In the genomic region with DNA sequence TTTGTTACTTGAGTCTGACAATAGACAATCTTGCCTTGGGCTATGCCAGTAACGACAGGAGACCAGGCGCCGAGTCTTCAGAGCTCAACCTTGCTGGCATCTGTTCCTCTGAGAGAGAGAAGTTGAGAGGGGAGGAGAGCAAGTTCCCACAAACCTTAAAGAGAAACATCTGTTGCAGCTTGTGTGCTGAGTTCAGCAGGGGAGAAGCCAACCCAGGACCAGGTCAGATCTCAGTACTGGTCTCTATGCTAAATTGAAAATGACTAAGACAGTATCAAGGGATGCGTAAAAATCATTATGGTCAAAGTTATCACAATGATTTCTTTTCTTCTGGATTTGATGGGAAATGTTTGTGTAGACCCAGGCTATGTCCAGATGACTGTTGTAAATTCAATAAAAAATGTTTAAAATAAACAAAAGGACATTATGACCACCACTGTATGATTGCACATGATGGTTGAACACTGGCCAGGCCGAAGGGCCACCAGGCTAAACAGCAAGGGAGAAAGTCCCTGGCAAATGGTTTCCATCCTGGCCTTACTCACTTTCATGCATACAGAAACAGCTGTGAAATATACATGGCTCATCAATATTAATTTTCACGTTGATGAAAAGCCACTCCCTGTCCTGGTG, we compare ENCODE assay signal across 32 cellular contexts.
A peak's percentile ranks its signal among the peaks of the same experiment; 100 is the strongest.
DNase-seq lines count a peak whose midpoint lies in the region; ATAC-seq, FAIRE-seq and TF ChIP-seq lines count a peak whose summit lies in the region.
"Had no signal": no experiment of that assay in that cellular context is flagged by ENCODE, and none has a peak within 500 bp of the region (broad histone marks: within the 10 kb centered on the region; RNA-seq: fewer than 3 reads in every experiment).

No MANE protein-coding gene starts in this region.

- FAIRE-seq in GM12892 (lab: Jason Lieb, UNC) = no peak
- no peak for FAIRE-seq in GM12891 (lab: Jason Lieb, UNC)
- FAIRE-seq: GM12878, HepG2 had no signal

- CTCF ChIA-PET in SK-N-SH (lab: Yijun Ruan, JAX) = interaction anchor here (1.9 to 2.4 kb wide), 2 partner anchors 24 to 340 kb away, joined by 5 to 7 read pairs; no protein-coding TSS in a partner anchor

- peak overlapping the region; percentile 32; the same call in 1 of the 2 replicates for H2AFZ ChIP-seq in SK-N-SH (ENCODE audit: low read depth)
- H2AFZ ChIP-seq: parathyroid adenoma had no signal

- TF ChIP-seq POLR2A in GM12892 (IDR thresholded peaks at IDR 0.05; ENCODE audit: low read depth, low read length) (no peak), GM12891 (IDR thresholded peaks at IDR 0.05; ENCODE audit: low read depth, low read length) (no peak)

- no peak overlapping the region for H3K9ac ChIP-seq in SK-N-SH
- H3K9ac ChIP-seq: parathyroid adenoma had no signal

- peak overlapping the region in 1 of 2 experiments; percentile 44; a peak in 2 of 4 replicates for H3K27ac ChIP-seq in SK-N-SH (ENCODE audit: low read depth in 2 of 2, low read length in 1 of 2)
- H3K27ac ChIP-seq: ascending aorta, esophagus squamous epithelium, parathyroid adenoma, right lobe of liver, SK-N-MC, vagina had no signal

- no peaks in the 10 kb centered on the region for H3K36me3 ChIP-seq in SK-N-SH (replicated peaks in 1 of 2; ENCODE audit: control insufficient read depth in 1 of 2, insufficient read depth in 2 of 2, low read length in 1 of 2)
- H3K36me3 ChIP-seq: ascending aorta, esophagus squamous epithelium, HAP-1, Peyer's patch, right lobe of liver, vagina had no signal

- no peak for TF ChIP-seq RAD21 in SK-N-SH (IDR thresholded peaks at IDR 0.05; ENCODE audit: low read length)

- POLR2A ChIA-PET in SK-N-SH (lab: Yijun Ruan, JAX) = no interaction called here

- H3K4me3 ChIP-seq in HFF-Myc (replicated peaks; ENCODE audit: low read depth, low read length) (no peak overlapping the region), SK-N-SH (ENCODE audit: low read depth in 2 of 2, low read length in 1 of 2) (no peak overlapping the region), fibroblast of villous mesenchyme (ENCODE audit: low read depth, low read length) (no peak overlapping the region)
- H3K4me3 ChIP-seq: ascending aorta, esophagus squamous epithelium, GM12878, HAP-1, Peyer's patch, right lobe of liver, SK-N-MC, vagina had no signal

- peak in 1 of 2 experiments; percentile 59; a peak in 1 of 4 replicates for TF ChIP-seq EP300 in SK-N-SH (IDR thresholded peaks at IDR 0.05; ENCODE audit: borderline replicate concordance in 1 of 2, low read depth in 1 of 2, low read length in 1 of 2)

- H3K79me2 ChIP-seq in SK-N-SH (ENCODE audit: insufficient read depth) = no peaks in the 10 kb centered on the region
- H3K79me2 ChIP-seq: parathyroid adenoma had no signal

- peaks cover 0 to 5% of the 10 kb centered on the region in 2 experiments; a peak in 1 of 4 replicates for H3K4me1 ChIP-seq in SK-N-SH (ENCODE audit: control insufficient read depth in 1 of 2, insufficient read depth in 2 of 2, low read depth in 1 of 2, low read length in 1 of 2)
- H3K4me1 ChIP-seq: ascending aorta, esophagus squamous epithelium, HAP-1, parathyroid adenoma, Peyer's patch, right lobe of liver, vagina had no signal

- no peak overlapping the region for H3K27ac Mint-ChIP-seq in stimulated activated effector memory CD8-positive, alpha-beta T cell treated with anti-CD3 and anti-CD28 coated beads, Interleukin-12 subunit alpha, Interleukin-12 subunit beta, amount 100 ng/mL, for 72 hours
- H3K27ac Mint-ChIP-seq: activated CD8-positive, alpha-beta T cell treated with anti-CD3 and anti-CD28 coated beads for 36 hours; activated naive CD4-positive, alpha-beta T cell treated with anti-CD3 and anti-CD28 coated beads for 36 hours; naive thymus-derived CD8-positive, alpha-beta T cell had no signal

- no peak overlapping the region for H3K4me2 ChIP-seq in SK-N-SH

- no peaks in the 10 kb centered on the region for H3K9me2 ChIP-seq in SK-N-SH

- ATAC-seq in stimulated activated effector memory CD8-positive, alpha-beta T cell treated with anti-CD3 and anti-CD28 coated beads, Interleukin-12 subunit alpha, Interleukin-12 subunit beta, amount 100 ng/mL, for 72 hours = no peak
- ATAC-seq: activated CD8-positive, alpha-beta T cell treated with anti-CD3 and anti-CD28 coated beads for 36 hours; GM12878; HepG2; left colon; naive thymus-derived CD8-positive, alpha-beta T cell; right lobe of liver had no signal

- no peaks in the 10 kb centered on the region for H3K27me3 ChIP-seq in SK-N-SH (ENCODE audit: insufficient read depth)
- H3K27me3 ChIP-seq: ascending aorta, esophagus squamous epithelium, Peyer's patch, right lobe of liver, vagina had no signal

- 33% methylated on average over 6 of the region's 6 CpGs for WGBS in SK-N-SH (ENCODE audit: low lambda C conversion rate)

- no peaks in the 10 kb centered on the region for H3K9me3 ChIP-seq in SK-N-SH
- H3K9me3 ChIP-seq: ascending aorta, esophagus squamous epithelium, HAP-1, Peyer's patch, right lobe of liver, vagina had no signal

- no peaks in the 10 kb centered on the region for H3K9me3 Mint-ChIP-seq in stimulated activated effector memory CD8-positive, alpha-beta T cell treated with anti-CD3 and anti-CD28 coated beads, Interleukin-12 subunit alpha, Interleukin-12 subunit beta, amount 100 ng/mL, for 72 hours
- H3K9me3 Mint-ChIP-seq: activated CD8-positive, alpha-beta T cell treated with anti-CD3 and anti-CD28 coated beads for 36 hours; activated naive CD4-positive, alpha-beta T cell treated with anti-CD3 and anti-CD28 coated beads for 36 hours; naive thymus-derived CD8-positive, alpha-beta T cell had no signal

- H4K20me1 ChIP-seq in SK-N-SH (ENCODE audit: insufficient read depth) = no peaks in the 10 kb centered on the region

- peaks cover 9% of the 10 kb centered on the region for H3K4me1 Mint-ChIP-seq in stimulated activated effector memory CD8-positive, alpha-beta T cell treated with anti-CD3 and anti-CD28 coated beads, Interleukin-12 subunit alpha, Interleukin-12 subunit beta, amount 100 ng/mL, for 72 hours
- H3K4me1 Mint-ChIP-seq: naive thymus-derived CD8-positive, alpha-beta T cell had no signal

- H3K36me3 Mint-ChIP-seq in stimulated activated effector memory CD8-positive, alpha-beta T cell treated with anti-CD3 and anti-CD28 coated beads, Interleukin-12 subunit alpha, Interleukin-12 subunit beta, amount 100 ng/mL, for 72 hours = no peaks in the 10 kb centered on the region
- H3K36me3 Mint-ChIP-seq: naive thymus-derived CD8-positive, alpha-beta T cell had no signal

- DNase-seq in AG09319 (ENCODE audit: extremely low read depth, low read depth) (peak; percentile 90), HFF-Myc (ENCODE audit: extremely low read depth, low read depth) (peak; percentile 64), SK-N-SH (peak; percentile 43), fibroblast of villous mesenchyme (ENCODE audit: low read depth) (peak; percentile 64), GM12892 (ENCODE audit: insufficient read length) (no peak), NCI-H2107 treated with DMSO at 0.1 percent for 48 hours (lab: John Stamatoyannopoulos, UW; ENCODE audit: unreplicated experiment) (no peak), GM12891 (ENCODE audit: insufficient read length, low spot score) (no peak)
- DNase-seq in stimulated activated effector memory CD8-positive, alpha-beta T cell treated with anti-CD3 and anti-CD28 coated beads, Interleukin-12 subunit alpha, Interleukin-12 subunit beta, amount 100 ng/mL, for 72 hours (ENCODE audit: low spot score in 2 of 2) = no peak
- DNase-seq: activated CD4-positive, CD25-positive, alpha-beta regulatory T cell; activated CD8-positive, alpha-beta T cell treated with anti-CD3 and anti-CD28 coated beads for 36 hours; activated naive CD4-positive, alpha-beta T cell treated with anti-CD3 and anti-CD28 coated beads for 36 hours; activated T-cell treated with anti-CD3 and anti-CD28 coated beads, Interleukin-2, amount 50 U/mL, for 1 hour; effector memory CD4-positive, alpha-beta T cell; esophagus squamous epithelium; GF-D8; head of caudate nucleus; left colon; mesendoderm; naive thymus-derived CD8-positive, alpha-beta T cell; NCI-H1694; NCI-H446; NK-92 treated with Interleukin-12 subunit alpha and Interleukin-12 subunit beta, amount 100 ng/mL, for 24 hours; Peyer's patch; right lobe of liver; T-helper 9 cell had no signal

- no peak for TF ChIP-seq CTCF in AG09319 (IDR thresholded peaks at IDR 0.05; ENCODE audit: low read depth, low read length)
- no peak for TF ChIP-seq CTCF in HFF-Myc (IDR thresholded peaks at IDR 0.05; ENCODE audit: low read depth, low read length, missing control alignments)
- no peak for TF ChIP-seq CTCF in SK-N-SH (IDR thresholded peaks at IDR 0.05)
- TF ChIP-seq CTCF in fibroblast of villous mesenchyme (IDR thresholded peaks at IDR 0.05; ENCODE audit: insufficient read depth, low read depth, low read length) = no peak

- H3F3A ChIP-seq in SK-N-SH (replicated peaks; ENCODE audit: insufficient read depth) = no peaks in the 10 kb centered on the region

- H3K4me3 Mint-ChIP-seq in stimulated activated effector memory CD8-positive, alpha-beta T cell treated with anti-CD3 and anti-CD28 coated beads, Interleukin-12 subunit alpha, Interleukin-12 subunit beta, amount 100 ng/mL, for 72 hours = no peak overlapping the region
- H3K4me3 Mint-ChIP-seq: activated CD8-positive, alpha-beta T cell treated with anti-CD3 and anti-CD28 coated beads for 36 hours; activated naive CD4-positive, alpha-beta T cell treated with anti-CD3 and anti-CD28 coated beads for 36 hours; naive thymus-derived CD8-positive, alpha-beta T cell had no signal

TF ChIP-seq in SK-N-SH, 30 proteins besides CTCF, POLR2A, EP300 and RAD21 (continues in another document):
- TF ChIP-seq FOXJ3 (CRISPR knock-in tag; IDR thresholded peaks at IDR 0.05) (no peak), POLR2AphosphoS5 (IDR thresholded peaks at IDR 0.05; ENCODE audit: low read depth, low read length) (0 out of 2 replicates have a peak, but pooled peaks have one; percentile 12)
- TF ChIP-seq, protein P1, sequence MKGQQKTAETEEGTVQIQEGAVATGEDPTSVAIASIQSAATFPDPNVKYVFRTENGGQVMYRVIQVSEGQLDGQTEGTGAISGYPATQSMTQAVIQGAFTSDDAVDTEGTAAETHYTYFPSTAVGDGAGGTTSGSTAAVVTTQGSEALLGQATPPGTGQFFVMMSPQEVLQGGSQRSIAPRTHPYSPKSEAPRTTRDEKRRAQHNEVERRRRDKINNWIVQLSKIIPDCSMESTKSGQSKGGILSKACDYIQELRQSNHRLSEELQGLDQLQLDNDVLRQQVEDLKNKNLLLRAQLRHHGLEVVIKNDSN (IDR thresholded peaks at IDR 0.05; ENCODE audit: borderline replicate concordance, low read depth) = no peak

TF ChIP-seq in GM12891, 5 proteins besides CTCF, POLR2A, EP300 and RAD21:
- no peak for TF ChIP-seq POLR2AphosphoS5 (IDR thresholded peaks at IDR 0.05; ENCODE audit: low read depth, low read length)

Comparison
In these comparisons a context has a peak if more than half of its experiments do, and no peak if none do; other contexts are left out.
1. DNase-seq: peak in AG09319 (single experiment), HFF-Myc (single experiment), SK-N-SH (single experiment) and fibroblast of villous mesenchyme (single experiment); none in GM12892 (single experiment), stimulated activated effector memory CD8-positive, alpha-beta T cell treated with anti-CD3 and anti-CD28 coated beads, Interleukin-12 subunit alpha, Interleukin-12 subunit beta, amount 100 ng/mL, for 72 hours (0 of 2), NCI-H2107 treated with DMSO at 0.1 percent for 48 hours (single experiment) and GM12891 (single experiment).